In the genomic region with DNA sequence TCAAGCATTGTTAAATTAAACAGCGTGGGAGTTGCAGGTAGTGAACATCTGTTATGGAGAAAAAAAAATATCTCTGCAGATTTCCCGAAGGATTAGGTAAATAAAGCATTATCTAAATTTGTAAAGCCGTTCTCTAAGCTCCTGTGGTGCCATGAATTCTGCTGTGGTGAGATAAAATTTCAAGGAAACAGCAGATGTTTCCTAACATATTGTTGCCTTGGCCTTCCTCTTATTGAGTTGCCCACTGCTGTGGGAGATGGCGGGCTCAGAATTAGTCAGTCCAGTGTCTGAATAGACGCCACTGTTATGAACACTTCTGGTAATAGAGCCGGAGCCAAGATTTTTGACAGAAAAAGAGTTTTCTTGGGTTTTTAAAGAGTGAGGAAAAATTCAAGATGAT, we compare ENCODE assay signal across 18 cellular contexts.
DNase-seq lines count a peak whose midpoint lies in the region; ATAC-seq and TF ChIP-seq lines count a peak whose summit lies in the region.
"Had no signal": no experiment of that assay in that cellular context is flagged by ENCODE, and none has a peak within 500 bp of the region (broad histone marks: within the 10 kb centered on the region; RNA-seq: fewer than 3 reads in every experiment).

No MANE protein-coding gene starts in this region.

- ATAC-seq in left cardiac atrium (peak; percentile 30 to 72), HG03159 (IDR thresholded peaks at IDR 0.05; ENCODE audit: unreplicated experiment) (no peak)

- H3K27me3 ChIP-seq in left ventricle myocardium inferior (ENCODE audit: low read depth) (no peaks in the 10 kb centered on the region), SJCRH30 (no peaks in the 10 kb centered on the region)
- H3K27me3 ChIP-seq: BLaER1 had no signal

- H3K36me3 Mint-ChIP-seq in endothelial cell (ENCODE audit: low read depth, unreplicated experiment) = no peaks in the 10 kb centered on the region
- H3K36me3 Mint-ChIP-seq: CD8-positive, alpha-beta memory T cell had no signal

- TF ChIP-seq CTCF in left ventricle myocardium inferior (IDR thresholded peaks at IDR 0.05; ENCODE audit: borderline replicate concordance) = no peak
- TF ChIP-seq CTCF in endothelial cell (IDR thresholded peaks at IDR 0.05; ENCODE audit: unreplicated experiment) = no peak

- H3K4me1 ChIP-seq in left ventricle myocardium inferior = no peaks in the 10 kb centered on the region
- H3K4me1 ChIP-seq in SJCRH30 = peaks cover 5% of the 10 kb centered on the region; the same call in 1 of the 2 replicates
- H3K4me1 ChIP-seq: BLaER1 had no signal

- H3K27ac ChIP-seq in left ventricle myocardium inferior (replicated peaks) (no peak overlapping the region), SJCRH30 (no peak overlapping the region)
- H3K27ac ChIP-seq: BLaER1 had no signal

- intact Hi-C loops in left cardiac atrium (cut with DNase I) = no loop called here
- intact Hi-C loops in left ventricle myocardium inferior (cut with micrococcal nuclease) = no loop called here

- H3K4me1 Mint-ChIP-seq in endothelial cell (ENCODE audit: unreplicated experiment) = peaks cover 33% of the 10 kb centered on the region
- H3K4me1 Mint-ChIP-seq: CD8-positive, alpha-beta memory T cell had no signal

- H3K36me3 ChIP-seq in left ventricle myocardium inferior (no peaks in the 10 kb centered on the region), SJCRH30 (no peaks in the 10 kb centered on the region)
- H3K36me3 ChIP-seq: BLaER1 had no signal

- DNase-seq in left cardiac atrium (no peak), left ventricle myocardium inferior (no peak), SJCRH30 (peak; percentile 47 to 72), endothelial cell (ENCODE audit: low spot score) (no peak), NAMALWA (ENCODE audit: low spot score) (no peak), NCI-H345 treated with DMSO at 0.1 percent for 48 hours (lab: John Stamatoyannopoulos, UW; ENCODE audit: unreplicated experiment) (no peak)
- no peak for DNase-seq in stimulated activated naive CD4-positive, alpha-beta T cell (lab: John Stamatoyannopoulos, UW)
- DNase-seq: CD8-positive, alpha-beta memory T cell; DMS153; H7; IMR-90; NCI-H1436; NCI-H2029; NCI-H510A treated with DMSO at 0.1 percent for 48 hours; NK-92 treated with Interleukin-12 subunit alpha and Interleukin-12 subunit beta, amount 100 ng/mL, for 24 hours; SHP77 treated with DMSO at 0.1 percent for 48 hours had no signal

- no peaks in the 10 kb centered on the region for H3K9me3 Mint-ChIP-seq in endothelial cell (ENCODE audit: unreplicated experiment)

- no peaks in the 10 kb centered on the region for H3K27me3 Mint-ChIP-seq in endothelial cell (ENCODE audit: unreplicated experiment)

- H3K9me3 ChIP-seq in left ventricle myocardium inferior (replicated peaks) (no peaks in the 10 kb centered on the region), SJCRH30 (replicated peaks) (no peaks in the 10 kb centered on the region)
- H3K9me3 ChIP-seq: BLaER1 had no signal

- H3K4me3 ChIP-seq in left ventricle myocardium inferior = no peak overlapping the region
- H3K4me3 ChIP-seq in SJCRH30 = no peak overlapping the region
- H3K4me3 ChIP-seq: BLaER1 had no signal

- no peak overlapping the region for H3K4me3 Mint-ChIP-seq in endothelial cell (ENCODE audit: unreplicated experiment)
- H3K4me3 Mint-ChIP-seq: CD8-positive, alpha-beta memory T cell had no signal

- peak overlapping the region; percentile 86 for H3K27ac Mint-ChIP-seq in endothelial cell (ENCODE audit: unreplicated experiment)
- H3K27ac Mint-ChIP-seq: CD8-positive, alpha-beta memory T cell had no signal

Comparison
In these comparisons a context has a peak if more than half of its experiments do, and no peak if none do; other contexts are left out.
1. DNase-seq: peak in SJCRH30 (2 of 2); none in left cardiac atrium (single experiment), left ventricle myocardium inferior (single experiment), endothelial cell (single experiment), NAMALWA (single experiment), NCI-H345 treated with DMSO at 0.1 percent for 48 hours (single experiment) and stimulated activated naive CD4-positive, alpha-beta T cell (0 of 6).